Comparison of ENCODE assay signal across 5 cellular contexts in genomic region chr2:95648894-95649544, GRCh38. TPM values are rescaled to one million over a fixed set of nuclear protein-coding genes. Genes with fewer than 3 reads are reported as not detected.
"Had no signal": no experiment of that assay in that cellular context is flagged by ENCODE, and none has a peak within 500 bp of the region (broad histone marks: within the 10 kb centered on the region; RNA-seq: fewer than 3 reads in every experiment).

No MANE protein-coding gene starts in this region.

RNA-seq across cellular contexts. Expression of gene TRIM43, which starts 57.2 kb away (rescaled TPM):
- total RNA-seq: GM23248, H1, H9, HT-29, IMR-90 had no signal
